17 cellular contexts compared by ENCODE assay signal in genomic region chr1:65505547-65506325, GRCh38.
"Had no signal": no experiment of that assay in that cellular context is flagged by ENCODE, and none has a peak within 500 bp of the region (broad histone marks: within the 10 kb centered on the region; RNA-seq: fewer than 3 reads in every experiment).

No MANE protein-coding gene starts in this region.

- H3K4me3 Mint-ChIP-seq: activated naive CD8-positive, alpha-beta T cell; neural progenitor cell; T-helper 1 cell treated with Interleukin-12 subunit alpha and Interleukin-12 subunit beta and Interleukin-4 antibody, amounts not matched to agents 30 μg/mL and 1 μg/mL, for 36 hours; type B pancreatic cell had no signal

- H3K4me1 ChIP-seq: breast epithelium, esophagus muscularis mucosa, neural progenitor cell, right atrium auricular region had no signal

- H3K9me2 ChIP-seq: SK-N-SH had no signal

- H2AFZ ChIP-seq: hepatocyte, neural progenitor cell had no signal

- H3K36me3 ChIP-seq: breast epithelium, esophagus muscularis mucosa, neural progenitor cell, right atrium auricular region had no signal

- H3K9me3 ChIP-seq: breast epithelium, esophagus muscularis mucosa, SK-N-SH had no signal

- H3K4me1 Mint-ChIP-seq: neural progenitor cell had no signal

- H3K9ac ChIP-seq: neural progenitor cell, SK-N-SH had no signal

- H3K27me3 ChIP-seq: breast epithelium, dorsolateral prefrontal cortex, esophagus muscularis mucosa, hepatocyte, neural progenitor cell, right atrium auricular region had no signal

- H3K4me3 ChIP-seq: breast epithelium, dorsolateral prefrontal cortex, esophagus muscularis mucosa, hepatocyte, neural progenitor cell, right atrium auricular region, smooth muscle cell had no signal

- H3K27me3 Mint-ChIP-seq: activated naive CD8-positive, alpha-beta T cell; type B pancreatic cell had no signal

- H3K36me3 Mint-ChIP-seq: activated naive CD8-positive, alpha-beta T cell; neural progenitor cell; type B pancreatic cell had no signal

- DNase-seq: activated CD4-positive, alpha-beta T cell treated with anti-CD3 and anti-CD28 coated beads, Interleukin-2, amount 50 U/mL, for 48 hours; activated CD4-positive, CD25-positive, alpha-beta regulatory T cell treated with anti-CD3 and anti-CD28 coated beads, Interleukin-2, amount 50 U/mL, for 72 hours; activated gamma-delta T cell; activated T-cell treated with anti-CD3 and anti-CD28 coated beads, Interleukin-2, amount 50 U/mL, for 48 hours; dorsolateral prefrontal cortex; kidney glomerular epithelial cell; SK-N-SH; substantia nigra had no signal

- H3K4me2 ChIP-seq: hepatocyte, neural progenitor cell, SK-N-SH, smooth muscle cell had no signal

- H3K9me3 Mint-ChIP-seq: neural progenitor cell; T-helper 1 cell treated with Interleukin-12 subunit alpha and Interleukin-12 subunit beta and Interleukin-4 antibody, amounts not matched to agents 30 μg/mL and 1 μg/mL, for 36 hours; type B pancreatic cell had no signal

- H3K79me2 ChIP-seq: hepatocyte had no signal

- H3K27ac ChIP-seq: dorsolateral prefrontal cortex, esophagus muscularis mucosa, hepatocyte, neural progenitor cell, right atrium auricular region had no signal

- H3K27ac Mint-ChIP-seq: activated naive CD8-positive, alpha-beta T cell; neural progenitor cell; T-helper 1 cell treated with Interleukin-12 subunit alpha and Interleukin-12 subunit beta and Interleukin-4 antibody, amounts not matched to agents 30 μg/mL and 1 μg/mL, for 36 hours; type B pancreatic cell had no signal
